Comparison of ENCODE assay signal across 13 cellular contexts in the genomic region with DNA sequence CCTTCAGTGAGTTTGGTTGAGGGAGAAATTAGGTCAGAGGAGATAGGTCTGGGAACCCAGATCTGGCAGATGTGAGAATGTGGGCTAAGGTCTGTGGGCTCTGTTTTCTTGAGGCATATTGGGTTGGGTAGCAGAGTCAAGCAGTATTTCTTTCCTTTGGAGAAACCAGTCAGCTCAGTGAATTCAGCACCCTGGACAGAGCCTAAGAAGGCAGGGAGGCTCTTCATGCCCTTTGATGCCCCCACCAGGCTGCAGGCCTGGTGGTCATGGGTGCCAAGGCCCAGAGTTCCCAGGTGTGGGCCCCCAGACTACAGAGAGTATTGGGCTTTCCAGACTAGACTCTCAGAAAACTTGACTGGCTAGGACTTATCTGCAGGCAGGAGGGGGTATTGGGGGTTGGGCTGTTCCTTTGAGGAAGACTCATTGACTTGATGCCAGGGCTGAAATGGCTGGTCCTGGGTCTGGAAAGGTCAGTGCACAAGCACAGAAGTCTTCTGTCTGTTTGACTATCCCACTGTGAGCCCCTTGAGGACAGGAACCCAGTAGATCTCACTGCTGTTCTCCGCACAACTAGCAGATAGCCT. TPM values are rescaled to one million over a fixed set of nuclear protein-coding genes. Genes with fewer than 3 reads are reported as not detected.
DNase-seq lines count a peak whose midpoint lies in the region; TF ChIP-seq lines count a peak whose summit lies in the region.
"Had no signal": no experiment of that assay in that cellular context is flagged by ENCODE, and none has a peak within 500 bp of the region (broad histone marks: within the 10 kb centered on the region; RNA-seq: fewer than 3 reads in every experiment).

No MANE protein-coding gene starts in this region.

- CTCF ChIA-PET in MCF 10A (lab: Yijun Ruan, JAX): interaction anchor here (0.5 kb wide), 1 partner anchor 39 kb away, joined by 5 read pairs; no protein-coding TSS in a partner anchor

- TF ChIP-seq CTCF in MCF 10A (IDR thresholded peaks at IDR 0.05; ENCODE audit: unreplicated experiment) (no peak), breast epithelium (IDR thresholded peaks at IDR 0.05) (no peak), fibroblast of villous mesenchyme (IDR thresholded peaks at IDR 0.05; ENCODE audit: insufficient read depth, low read depth, low read length) (no peak)

- POLR2A ChIA-PET in MCF 10A (lab: Yijun Ruan, JAX): no interaction called here

- DNase-seq in MCF 10A (ENCODE audit: unreplicated experiment): peak; percentile 62
- no peak for DNase-seq in breast epithelium (ENCODE audit: low spot score in 2 of 2)
- DNase-seq in SJCRH30: peak; percentile 42 to 65
- DNase-seq in fibroblast of villous mesenchyme (ENCODE audit: low read depth): peak; percentile 39
- no peak for DNase-seq in NCI-H446 (lab: John Stamatoyannopoulos, UW)
- DNase-seq in stimulated activated CD4-positive, alpha-beta T cell treated with anti-CD3 and anti-CD28 coated beads, Interleukin-4, amount 100 ng/mL, for 1 hour: no peak
- no peak for DNase-seq in SIG-M5 treated with dmso at 0.1 percent for 504 hours (lab: John Stamatoyannopoulos, UW; ENCODE audit: unreplicated experiment)
- no peak for DNase-seq in SKM-1 treated with dmso at 0.1 percent for 144 hours (lab: John Stamatoyannopoulos, UW; ENCODE audit: unreplicated experiment)
- DNase-seq: brain microvascular endothelial cell, foreskin melanocyte, NCI-H2029, SIG-M5 had no signal

- H3K9me3 Mint-ChIP-seq in MCF 10A (ENCODE audit: unreplicated experiment): no peaks in the 10 kb centered on the region

- no peaks in the 10 kb centered on the region for H3K4me1 ChIP-seq in breast epithelium
- no peaks in the 10 kb centered on the region for H3K4me1 ChIP-seq in SJCRH30

- intact Hi-C loops in MCF 10A (cut with micrococcal nuclease) (no loop called here), breast epithelium (cut with DNase I; ENCODE audit: low total_unique reads) (no loop called here)

- H3K27me3 Mint-ChIP-seq in MCF 10A (ENCODE audit: insufficient read depth, unreplicated experiment): peaks cover 62% of the 10 kb centered on the region

- H3K36me3 ChIP-seq in breast epithelium: no peaks in the 10 kb centered on the region
- H3K36me3 ChIP-seq in SJCRH30: no peaks in the 10 kb centered on the region
- H3K36me3 ChIP-seq: brain microvascular endothelial cell had no signal

- no TSS peak for BruUV-seq in MCF 10A (replicated peaks; lab: Mats Ljungman, UMichigan)

- no peaks in the 10 kb centered on the region for H3K9me3 ChIP-seq in breast epithelium
- no peaks in the 10 kb centered on the region for H3K9me3 ChIP-seq in SJCRH30 (replicated peaks)

- H3K4me3 ChIP-seq in breast epithelium: no peak overlapping the region
- H3K4me3 ChIP-seq in SJCRH30: no peak overlapping the region
- no peak overlapping the region for H3K4me3 ChIP-seq in fibroblast of villous mesenchyme (ENCODE audit: low read depth, low read length)

- no peak overlapping the region for H3K4me3 Mint-ChIP-seq in MCF 10A (ENCODE audit: unreplicated experiment)
- H3K4me3 Mint-ChIP-seq: B cell had no signal

- no peak for TF ChIP-seq POLR2A in breast epithelium (IDR thresholded peaks at IDR 0.05)

- H3K4me1 Mint-ChIP-seq in MCF 10A (ENCODE audit: insufficient read depth, unreplicated experiment): no peaks in the 10 kb centered on the region
- H3K4me1 Mint-ChIP-seq: B cell had no signal

- H3K27me3 ChIP-seq in breast epithelium (peaks cover 0 to 5% of the 10 kb centered on the region in 2 donors), SJCRH30 (no peaks in the 10 kb centered on the region)

- H3K36me3 Mint-ChIP-seq in MCF 10A (ENCODE audit: insufficient read depth, unreplicated experiment): no peaks in the 10 kb centered on the region

- no peak overlapping the region for H3K27ac Mint-ChIP-seq in MCF 10A (ENCODE audit: low read depth, unreplicated experiment)
- H3K27ac Mint-ChIP-seq: B cell had no signal

- no peak overlapping the region for H3K27ac ChIP-seq in breast epithelium
- no peak overlapping the region for H3K27ac ChIP-seq in SJCRH30
- H3K27ac ChIP-seq: brain microvascular endothelial cell had no signal

RNA-seq across cellular contexts. Expression of a gene that starts 45.3 kb away (rescaled TPM):
- total RNA-seq in MCF 10A (2022) (59.2 and 78.6 TPM in 2 replicates), breast epithelium (1 to 10 TPM; 2.6 to 6.6 (median 4.5) TPM), fibroblast of villous mesenchyme (3.9 and 4.8 TPM in 2 replicates)
- total RNA-seq in SJCRH30 (2014; rRNA removed; shearing (Covaris generic)): 61.1 and 61.7 TPM in 2 replicates

Comparison
In these comparisons a context has a peak if more than half of its experiments do, and no peak if none do; other contexts are left out.
1. DNase-seq: peak in MCF 10A (single experiment), SJCRH30 (2 of 2) and fibroblast of villous mesenchyme (single experiment); none in breast epithelium (0 of 2), NCI-H446 (0 of 2), stimulated activated CD4-positive, alpha-beta T cell treated with anti-CD3 and anti-CD28 coated beads, Interleukin-4, amount 100 ng/mL, for 1 hour (single experiment), SIG-M5 treated with dmso at 0.1 percent for 504 hours (single experiment) and SKM-1 treated with dmso at 0.1 percent for 144 hours (single experiment).